ENCODE assay signal across 9 cellular contexts in the genomic region with DNA sequence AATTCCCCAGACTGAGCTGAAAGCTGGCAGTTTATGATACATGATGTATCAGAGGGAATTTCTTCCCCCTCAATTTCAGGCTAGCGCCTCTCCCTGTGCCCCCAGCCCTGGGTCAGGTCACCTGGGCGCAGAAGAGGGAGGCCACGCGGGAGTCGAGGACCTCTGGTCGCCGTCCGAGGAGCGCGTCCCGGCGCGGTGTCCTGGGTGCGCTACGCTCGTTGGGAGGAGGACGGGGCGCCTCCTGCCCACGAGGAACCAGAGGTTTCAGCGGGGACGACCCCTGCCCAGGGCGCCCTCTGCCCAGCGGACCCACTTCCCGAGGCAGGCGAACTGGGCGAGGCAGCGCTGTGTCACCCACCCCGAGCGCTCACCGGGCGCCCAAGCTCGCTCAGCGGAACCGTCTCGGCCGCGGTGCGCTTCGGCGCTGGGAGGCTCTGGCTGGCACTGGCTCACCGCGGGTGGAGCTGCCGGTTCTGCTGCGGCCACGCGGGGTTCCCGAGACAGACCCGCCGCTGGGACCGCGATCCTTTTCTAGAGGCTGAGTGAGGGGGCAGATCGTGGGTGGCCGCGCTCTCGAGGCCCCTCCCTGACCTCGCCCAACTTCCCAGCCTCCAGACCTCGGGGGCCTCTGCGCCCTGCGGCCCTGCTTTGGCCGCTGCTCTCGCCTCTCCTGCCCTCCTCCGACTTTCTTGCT. TPM values are rescaled to one million over a fixed set of nuclear protein-coding genes. Genes with fewer than 3 reads are reported as not detected.
DNase-seq lines count a peak whose midpoint lies in the region; TF ChIP-seq lines count a peak whose summit lies in the region.
"Had no signal": no experiment of that assay in that cellular context is flagged by ENCODE, and none has a peak within 500 bp of the region (broad histone marks: within the 10 kb centered on the region; RNA-seq: fewer than 3 reads in every experiment).

A gene (minus strand): TSS at position 504 of the 694 bp plus-strand sequence. CDS start 1,556 bp downstream, outside the sequence.

- no peaks in the 10 kb centered on the region for H3K36me3 Mint-ChIP-seq in Calu3 (ENCODE audit: insufficient read depth, unreplicated experiment)
- H3K36me3 Mint-ChIP-seq: activated naive CD4-positive, alpha-beta T cell treated with anti-CD3 and anti-CD28 coated beads, Interleukin-2, amount 10 ng/mL, durations not matched to agents 7 days and 5 days had no signal

- H3K4me1 ChIP-seq in neuron (ENCODE audit: insufficient read depth, low read length), result no peaks in the 10 kb centered on the region

- H3K9me3 ChIP-seq in neuron (ENCODE audit: low read length), result peaks cover 10% of the 10 kb centered on the region

- peaks cover 35% of the 10 kb centered on the region for H3K27me3 ChIP-seq in neuron (ENCODE audit: insufficient read depth, low read length)

- no peaks in the 10 kb centered on the region for H3K9me3 Mint-ChIP-seq in Calu3 (ENCODE audit: low read depth, unreplicated experiment)
- H3K9me3 Mint-ChIP-seq: activated naive CD4-positive, alpha-beta T cell treated with anti-CD3 and anti-CD28 coated beads, Interleukin-2, amount 10 ng/mL, durations not matched to agents 7 days and 5 days had no signal

- BruUV-seq in Calu3 (replicated peaks; lab: Mats Ljungman, UMichigan), result no TSS peak

- H3K4me3 Mint-ChIP-seq in Calu3 (ENCODE audit: low read depth, unreplicated experiment), result peak within 1 kb of the TSS; percentile 49
- H3K4me3 Mint-ChIP-seq: activated naive CD4-positive, alpha-beta T cell treated with anti-CD3 and anti-CD28 coated beads, Interleukin-2, amount 10 ng/mL, durations not matched to agents 7 days and 5 days had no signal

- H3K4me3 ChIP-seq in fibroblast of the aortic adventitia (ENCODE audit: low read depth, low read length) (peak within 1 kb of the TSS; percentile 53), neuron (ENCODE audit: low read length) (peak within 1 kb of the TSS; percentile 27)

- H3K4me1 Mint-ChIP-seq in Calu3 (ENCODE audit: low read depth, unreplicated experiment), result no peaks in the 10 kb centered on the region

- no peak within 1 kb of the TSS for H3K27ac Mint-ChIP-seq in Calu3 (ENCODE audit: unreplicated experiment)
- H3K27ac Mint-ChIP-seq: activated naive CD4-positive, alpha-beta T cell treated with anti-CD3 and anti-CD28 coated beads, Interleukin-2, amount 10 ng/mL, durations not matched to agents 7 days and 5 days had no signal

- peak within 1 kb of the TSS; percentile 76 for H2AFZ ChIP-seq in neuron (ENCODE audit: low read depth, low read length)

- H3K27me3 Mint-ChIP-seq in Calu3 (ENCODE audit: unreplicated experiment), result peaks cover 24% of the 10 kb centered on the region

- H3K36me3 ChIP-seq in neuron (ENCODE audit: insufficient read depth, low read length), result no peaks in the 10 kb centered on the region

- DNase-seq in Calu3 (peak; percentile 28), NCI-H69 (lab: John Stamatoyannopoulos, UW) (peak; percentile 50), fibroblast of the aortic adventitia (ENCODE audit: low read depth) (peak; percentile 22), NCI-H1092 treated with DMSO at 0.1 percent for 48 hours (lab: John Stamatoyannopoulos, UW) (no peak), ureter (ENCODE audit: low spot score) (no peak), mucosa of gallbladder (ENCODE audit: low spot score) (no peak), H4 (ENCODE audit: low spot score) (no peak)
- DNase-seq: activated naive CD4-positive, alpha-beta T cell treated with anti-CD3 and anti-CD28 coated beads, Interleukin-2, amount 10 ng/mL, durations not matched to agents 7 days and 5 days had no signal

- TF ChIP-seq CTCF in Calu3 (IDR thresholded peaks at IDR 0.05; ENCODE audit: unreplicated experiment) (no peak), fibroblast of the aortic adventitia (IDR thresholded peaks at IDR 0.05; ENCODE audit: insufficient read depth, low read length) (no peak)

- CTCF ChIA-PET in Calu3 (lab: Charles Lee), result interaction anchor here (1.1 kb wide), 1 partner anchor 8 kb away, joined by 3 read pairs; no protein-coding TSS in a partner anchor

- intact Hi-C loops in Calu3 (cut with micrococcal nuclease; ENCODE audit: unreplicated experiment), result no loop called here

RNA-seq across cellular contexts. Expression of the gene that starts here (rescaled TPM):
- not detected in 2 replicates for total RNA-seq in Calu3 (2022)
- not detected in 2 replicates for total RNA-seq in fibroblast of the aortic adventitia (ENCODE audit: low replicate concordance)
- not detected for total RNA-seq in ureter
- not detected for total RNA-seq in mucosa of gallbladder
- not detected in 2 replicates for total RNA-seq in H4 (2014; rRNA removed; shearing (Covaris generic))

Comparison
In these comparisons a context has a peak if more than half of its experiments do, and no peak if none do; other contexts are left out.
1. Peak in DNase-seq in Calu3; RNA of the gene not detected or under 1 TPM.
2. Peak in DNase-seq and H3K4me3 ChIP-seq in fibroblast of the aortic adventitia; RNA of the gene not detected or under 1 TPM.